Comparison of ENCODE assay signal across 27 cellular contexts in genomic region chr9:5790923-5791322, GRCh38. TPM values are rescaled to one million over a fixed set of nuclear protein-coding genes. Genes with fewer than 3 reads are reported as not detected.
A peak's percentile ranks its signal among the peaks of the same experiment; 100 is the strongest.
DNase-seq lines count a peak whose midpoint lies in the region; ATAC-seq and FAIRE-seq lines count a peak whose summit lies in the region.
"Had no signal": no experiment of that assay in that cellular context is flagged by ENCODE, and none has a peak within 500 bp of the region (broad histone marks: within the 10 kb centered on the region; RNA-seq: fewer than 3 reads in every experiment).

No MANE protein-coding gene starts in this region.

- DNase-seq in activated naive CD4-positive, alpha-beta T cell treated with anti-CD3 and anti-CD28 coated beads, Interleukin-2, amount 10 ng/mL, durations not matched to agents 7 days and 5 days = no peak
- DNase-seq in GM19239 (ENCODE audit: insufficient read length, low spot score) (no peak), NK-92 (lab: John Stamatoyannopoulos, UW; ENCODE audit: unreplicated experiment) (no peak), inferior parietal cortex (ENCODE audit: extremely low spot score) (no peak)
- no peak for DNase-seq in activated T-helper 1 cell treated with anti-CD3 and anti-CD28 coated beads, Interleukin-12 subunit alpha, Interleukin-12 subunit beta, Interleukin-2, Interleukin-4 antibody, amounts not matched to agents 30 ng/mL and 10 ng/mL and 1 ng/mL, durations not matched to agents 14 hours and 24 hours and 36 hours (ENCODE audit: low spot score)
- no peak for DNase-seq in stimulated activated effector memory CD8-positive, alpha-beta T cell treated with anti-CD3 and anti-CD28 coated beads, Interleukin-12 subunit alpha, Interleukin-12 subunit beta, amount 100 ng/mL, for 72 hours (ENCODE audit: low spot score in 2 of 2)
- DNase-seq: activated CD4-positive, alpha-beta T cell treated with anti-CD3 and anti-CD28 coated beads, Interleukin-2, amount 50 U/mL, for 1 hour; BE2C; caudate nucleus; effector memory CD4-positive, alpha-beta T cell; erythroblast; H9; KG1; left ventricle myocardium inferior; mesendoderm; MM.1S; naive B cell; NCI-H1417; NCI-H2029; NCI-H226; NCI-H69; sigmoid colon; stimulated activated CD4-positive, alpha-beta T cell treated with anti-CD3 and anti-CD28 coated beads, Interleukin-4, amount 100 ng/mL, for 24 hours; T1000 had no signal

- peak; percentile 64 for FAIRE-seq in GM19239 (lab: Jason Lieb, UNC)
- FAIRE-seq: GM12891, keratinocyte had no signal

- no peak for ATAC-seq in stimulated activated effector memory CD8-positive, alpha-beta T cell treated with anti-CD3 and anti-CD28 coated beads, Interleukin-12 subunit alpha, Interleukin-12 subunit beta, amount 100 ng/mL, for 72 hours

- peaks cover 73% of the 10 kb centered on the region for H3K4me1 Mint-ChIP-seq in activated naive CD4-positive, alpha-beta T cell treated with anti-CD3 and anti-CD28 coated beads, Interleukin-2, amount 50 U/mL, for 24 hours
- H3K4me1 Mint-ChIP-seq in activated naive CD4-positive, alpha-beta T cell treated with anti-CD3 and anti-CD28 coated beads, Interleukin-2, amount 10 ng/mL, durations not matched to agents 7 days and 5 days = peaks cover 41% of the 10 kb centered on the region
- peaks cover 68% of the 10 kb centered on the region for H3K4me1 Mint-ChIP-seq in activated T-helper 1 cell treated with anti-CD3 and anti-CD28 coated beads, Interleukin-12 subunit alpha, Interleukin-12 subunit beta, Interleukin-2, Interleukin-4 antibody, amounts not matched to agents 30 ng/mL and 10 ng/mL and 1 ng/mL, durations not matched to agents 14 hours and 24 hours and 36 hours (ENCODE audit: low read depth)
- peaks cover 43% of the 10 kb centered on the region for H3K4me1 Mint-ChIP-seq in stimulated activated effector memory CD8-positive, alpha-beta T cell treated with anti-CD3 and anti-CD28 coated beads, Interleukin-12 subunit alpha, Interleukin-12 subunit beta, amount 100 ng/mL, for 72 hours
- H3K4me1 Mint-ChIP-seq: H9 had no signal

- intact Hi-C loops in activated T-helper 1 cell treated with anti-CD3 and anti-CD28 coated beads, Interleukin-12 subunit alpha, Interleukin-12 subunit beta, Interleukin-2, Interleukin-4 antibody, amounts not matched to agents 30 ng/mL and 10 ng/mL and 1 ng/mL, durations not matched to agents 14 hours and 24 hours and 36 hours (cut with micrococcal nuclease) = no loop called here

- CTCF ChIA-PET in activated naive CD4-positive, alpha-beta T cell treated with anti-CD3 and anti-CD28 coated beads, Interleukin-2, amount 10 ng/mL, durations not matched to agents 7 days and 5 days (lab: Charles Lee) = no interaction called here

- no peaks in the 10 kb centered on the region for H3K27me3 Mint-ChIP-seq in activated naive CD4-positive, alpha-beta T cell treated with anti-CD3 and anti-CD28 coated beads, Interleukin-2, amount 50 U/mL, for 24 hours
- no peaks in the 10 kb centered on the region for H3K27me3 Mint-ChIP-seq in activated naive CD4-positive, alpha-beta T cell treated with anti-CD3 and anti-CD28 coated beads, Interleukin-2, amount 10 ng/mL, durations not matched to agents 7 days and 5 days
- H3K27me3 Mint-ChIP-seq in activated T-helper 1 cell treated with anti-CD3 and anti-CD28 coated beads, Interleukin-12 subunit alpha, Interleukin-12 subunit beta, Interleukin-2, Interleukin-4 antibody, amounts not matched to agents 30 ng/mL and 10 ng/mL and 1 ng/mL, durations not matched to agents 14 hours and 24 hours and 36 hours (ENCODE audit: insufficient read depth) = no peaks in the 10 kb centered on the region
- H3K27me3 Mint-ChIP-seq: naive B cell had no signal

- no peaks in the 10 kb centered on the region for H3K9me3 Mint-ChIP-seq in activated naive CD4-positive, alpha-beta T cell treated with anti-CD3 and anti-CD28 coated beads, Interleukin-2, amount 50 U/mL, for 24 hours
- H3K9me3 Mint-ChIP-seq in activated naive CD4-positive, alpha-beta T cell treated with anti-CD3 and anti-CD28 coated beads, Interleukin-2, amount 10 ng/mL, durations not matched to agents 7 days and 5 days = no peaks in the 10 kb centered on the region
- peaks cover 5% of the 10 kb centered on the region for H3K9me3 Mint-ChIP-seq in activated T-helper 1 cell treated with anti-CD3 and anti-CD28 coated beads, Interleukin-12 subunit alpha, Interleukin-12 subunit beta, Interleukin-2, Interleukin-4 antibody, amounts not matched to agents 30 ng/mL and 10 ng/mL and 1 ng/mL, durations not matched to agents 14 hours and 24 hours and 36 hours
- H3K9me3 Mint-ChIP-seq in stimulated activated effector memory CD8-positive, alpha-beta T cell treated with anti-CD3 and anti-CD28 coated beads, Interleukin-12 subunit alpha, Interleukin-12 subunit beta, amount 100 ng/mL, for 72 hours = no peaks in the 10 kb centered on the region
- H3K9me3 Mint-ChIP-seq: H9 had no signal

- H3K27ac Mint-ChIP-seq in activated naive CD4-positive, alpha-beta T cell treated with anti-CD3 and anti-CD28 coated beads, Interleukin-2, amount 50 U/mL, for 24 hours = peak overlapping the region; percentile 38
- H3K27ac Mint-ChIP-seq in activated naive CD4-positive, alpha-beta T cell treated with anti-CD3 and anti-CD28 coated beads, Interleukin-2, amount 10 ng/mL, durations not matched to agents 7 days and 5 days = no peak overlapping the region
- H3K27ac Mint-ChIP-seq in activated T-helper 1 cell treated with anti-CD3 and anti-CD28 coated beads, Interleukin-12 subunit alpha, Interleukin-12 subunit beta, Interleukin-2, Interleukin-4 antibody, amounts not matched to agents 30 ng/mL and 10 ng/mL and 1 ng/mL, durations not matched to agents 14 hours and 24 hours and 36 hours = peak overlapping the region; percentile 64
- H3K27ac Mint-ChIP-seq in stimulated activated effector memory CD8-positive, alpha-beta T cell treated with anti-CD3 and anti-CD28 coated beads, Interleukin-12 subunit alpha, Interleukin-12 subunit beta, amount 100 ng/mL, for 72 hours = peak overlapping the region; percentile 35

- H3K36me3 Mint-ChIP-seq in activated naive CD4-positive, alpha-beta T cell treated with anti-CD3 and anti-CD28 coated beads, Interleukin-2, amount 50 U/mL, for 24 hours = peaks cover 42% of the 10 kb centered on the region
- peaks cover 79% of the 10 kb centered on the region for H3K36me3 Mint-ChIP-seq in activated naive CD4-positive, alpha-beta T cell treated with anti-CD3 and anti-CD28 coated beads, Interleukin-2, amount 10 ng/mL, durations not matched to agents 7 days and 5 days
- peaks cover 73% of the 10 kb centered on the region for H3K36me3 Mint-ChIP-seq in activated T-helper 1 cell treated with anti-CD3 and anti-CD28 coated beads, Interleukin-12 subunit alpha, Interleukin-12 subunit beta, Interleukin-2, Interleukin-4 antibody, amounts not matched to agents 30 ng/mL and 10 ng/mL and 1 ng/mL, durations not matched to agents 14 hours and 24 hours and 36 hours (ENCODE audit: low read depth)
- peaks cover 58% of the 10 kb centered on the region for H3K36me3 Mint-ChIP-seq in stimulated activated effector memory CD8-positive, alpha-beta T cell treated with anti-CD3 and anti-CD28 coated beads, Interleukin-12 subunit alpha, Interleukin-12 subunit beta, amount 100 ng/mL, for 72 hours

- no peak overlapping the region for H3K4me3 Mint-ChIP-seq in activated naive CD4-positive, alpha-beta T cell treated with anti-CD3 and anti-CD28 coated beads, Interleukin-2, amount 50 U/mL, for 24 hours
- H3K4me3 Mint-ChIP-seq in activated naive CD4-positive, alpha-beta T cell treated with anti-CD3 and anti-CD28 coated beads, Interleukin-2, amount 10 ng/mL, durations not matched to agents 7 days and 5 days = no peak overlapping the region
- no peak overlapping the region for H3K4me3 Mint-ChIP-seq in activated T-helper 1 cell treated with anti-CD3 and anti-CD28 coated beads, Interleukin-12 subunit alpha, Interleukin-12 subunit beta, Interleukin-2, Interleukin-4 antibody, amounts not matched to agents 30 ng/mL and 10 ng/mL and 1 ng/mL, durations not matched to agents 14 hours and 24 hours and 36 hours
- no peak overlapping the region for H3K4me3 Mint-ChIP-seq in stimulated activated effector memory CD8-positive, alpha-beta T cell treated with anti-CD3 and anti-CD28 coated beads, Interleukin-12 subunit alpha, Interleukin-12 subunit beta, amount 100 ng/mL, for 72 hours
- H3K4me3 Mint-ChIP-seq: H9, naive B cell had no signal

RNA-seq across cellular contexts. Expression of gene ERMP1, which starts 42.0 kb away (rescaled TPM):
- total RNA-seq in activated T-helper 1 cell treated with anti-CD3 and anti-CD28 coated beads, Interleukin-12 subunit alpha, Interleukin-12 subunit beta, Interleukin-2, Interleukin-4 antibody, amounts not matched to agents 30 ng/mL and 10 ng/mL and 1 ng/mL, durations not matched to agents 14 hours and 24 hours and 36 hours = 23.1 and 24.1 TPM in 2 replicates
